3 cellular contexts compared by ENCODE assay signal in the genomic region with DNA sequence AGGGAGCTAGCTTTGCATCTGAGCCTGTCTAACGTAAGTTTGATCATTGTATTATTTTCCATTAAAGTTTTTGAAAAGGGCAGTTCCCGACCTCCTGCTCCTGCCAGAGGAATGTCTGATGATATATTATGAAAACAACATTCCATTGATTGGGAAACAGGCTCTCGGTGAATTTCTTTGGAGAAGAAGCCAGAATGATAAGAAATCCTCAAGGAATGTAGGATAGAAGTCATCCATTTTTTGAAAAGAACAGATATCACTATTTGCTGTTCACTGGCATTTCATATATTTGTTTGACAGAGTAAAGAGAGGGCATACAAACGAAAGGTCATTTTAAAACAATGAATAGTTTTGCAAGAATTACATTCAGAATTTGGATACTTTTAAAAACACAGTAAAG.
TF ChIP-seq lines count a peak whose summit lies in the region.

No MANE protein-coding gene starts in this region.

TF ChIP-seq in SK-N-SH treated with all-trans-retinoic acid at 6 μM for 48 hours, 23 proteins besides CTCF, POLR2A, EP300 and RAD21 (continued from another document):
- no peak for TF ChIP-seq PPARA (CRISPR knock-in tag; IDR thresholded peaks at IDR 0.05; ENCODE audit: borderline replicate concordance)
- no peak for TF ChIP-seq ZC3H10 (CRISPR knock-in tag; IDR thresholded peaks at IDR 0.05)

TF ChIP-seq in SK-N-SH, 30 proteins besides CTCF, POLR2A, EP300 and RAD21:
- TF ChIP-seq MAX (IDR thresholded peaks at IDR 0.05; ENCODE audit: low read depth) (no peak), JUND (IDR thresholded peaks at IDR 0.05) (no peak), MEF2A (IDR thresholded peaks at IDR 0.05; ENCODE audit: borderline replicate concordance, low read depth) (no peak), GABPA (IDR thresholded peaks at IDR 0.05; ENCODE audit: low read depth) (no peak), FOXM1 (IDR thresholded peaks at IDR 0.05; ENCODE audit: low read depth) (no peak), ELF1 (IDR thresholded peaks at IDR 0.05) (no peak), TAF1 (IDR thresholded peaks at IDR 0.05; ENCODE audit: borderline replicate concordance, low read depth, low read length) (no peak), TEAD4 (IDR thresholded peaks at IDR 0.05; ENCODE audit: borderline replicate concordance, insufficient read depth) (no peak), POLR2AphosphoS5 (IDR thresholded peaks at IDR 0.05; ENCODE audit: low read depth, low read length) (no peak), USF1 (IDR thresholded peaks at IDR 0.05; ENCODE audit: borderline replicate concordance, low read depth) (no peak), RCOR1 (IDR thresholded peaks at IDR 0.05; ENCODE audit: low read length) (no peak), YY1 (IDR thresholded peaks at IDR 0.05; ENCODE audit: low read depth) (no peak), MXI1 (IDR thresholded peaks at IDR 0.05; ENCODE audit: low read depth, low read length) (no peak), SIN3A (IDR thresholded peaks at IDR 0.05; ENCODE audit: borderline replicate concordance, low read depth, low read length) (no peak), EZH2phosphoT487 (IDR thresholded peaks at IDR 0.05; ENCODE audit: borderline replicate concordance, low read depth) (no peak), FOSL2 (IDR thresholded peaks at IDR 0.05; ENCODE audit: borderline replicate concordance, low read depth) (no peak), SMC3 (IDR thresholded peaks at IDR 0.05; ENCODE audit: low read depth, low read length) (no peak)
- TF ChIP-seq, protein P1, sequence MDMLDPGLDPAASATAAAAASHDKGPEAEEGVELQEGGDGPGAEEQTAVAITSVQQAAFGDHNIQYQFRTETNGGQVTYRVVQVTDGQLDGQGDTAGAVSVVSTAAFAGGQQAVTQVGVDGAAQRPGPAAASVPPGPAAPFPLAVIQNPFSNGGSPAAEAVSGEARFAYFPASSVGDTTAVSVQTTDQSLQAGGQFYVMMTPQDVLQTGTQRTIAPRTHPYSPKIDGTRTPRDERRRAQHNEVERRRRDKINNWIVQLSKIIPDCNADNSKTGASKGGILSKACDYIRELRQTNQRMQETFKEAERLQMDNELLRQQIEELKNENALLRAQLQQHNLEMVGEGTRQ (IDR thresholded peaks at IDR 0.05; ENCODE audit: borderline replicate concordance, low read depth, low read length), result no peak

TF ChIP-seq in H1, 55 proteins besides CTCF, POLR2A, EP300 and RAD21 (continued from another document):
- TF ChIP-seq MAX (IDR thresholded peaks at IDR 0.05), result no peak
- no peak for TF ChIP-seq PHF8 (conservative IDR thresholded peaks at IDR 0.05; ENCODE audit: low read depth, low read length)
- no peak for TF ChIP-seq CREB1 (IDR thresholded peaks at IDR 0.05)
- TF ChIP-seq NANOG (IDR thresholded peaks at IDR 0.05; ENCODE audit: insufficient read depth, low read depth, low read length, poor library complexity, severe bottlenecking), result no peak
- TF ChIP-seq, protein P2, sequence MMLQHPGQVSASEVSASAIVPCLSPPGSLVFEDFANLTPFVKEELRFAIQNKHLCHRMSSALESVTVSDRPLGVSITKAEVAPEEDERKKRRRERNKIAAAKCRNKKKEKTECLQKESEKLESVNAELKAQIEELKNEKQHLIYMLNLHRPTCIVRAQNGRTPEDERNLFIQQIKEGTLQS (IDR thresholded peaks at IDR 0.05; ENCODE audit: insufficient read depth, low read depth, low read length), result no peak
- no peak for TF ChIP-seq ZNF274 (IDR thresholded peaks at IDR 0.05; ENCODE audit: borderline replicate concordance, extremely low read depth, low read length)
- no peak for TF ChIP-seq CTBP2 (IDR thresholded peaks at IDR 0.05; ENCODE audit: borderline replicate concordance, insufficient read depth, insufficient read length, low read length)
- TF ChIP-seq BCL11A (IDR thresholded peaks at IDR 0.05; ENCODE audit: low read depth in 2 of 2, low read length in 2 of 2), result no peak
- TF ChIP-seq JUN (IDR thresholded peaks at IDR 0.05; ENCODE audit: low read depth, low read length), result no peak
- TF ChIP-seq HDAC2 (IDR thresholded peaks at IDR 0.05; ENCODE audit: borderline replicate concordance in 1 of 2, low read depth in 2 of 2, low read length in 2 of 2), result no peak
TF ChIP-seq in H1: peak in this region for 0.
